8 cellular contexts compared by ENCODE assay signal in the genomic region with DNA sequence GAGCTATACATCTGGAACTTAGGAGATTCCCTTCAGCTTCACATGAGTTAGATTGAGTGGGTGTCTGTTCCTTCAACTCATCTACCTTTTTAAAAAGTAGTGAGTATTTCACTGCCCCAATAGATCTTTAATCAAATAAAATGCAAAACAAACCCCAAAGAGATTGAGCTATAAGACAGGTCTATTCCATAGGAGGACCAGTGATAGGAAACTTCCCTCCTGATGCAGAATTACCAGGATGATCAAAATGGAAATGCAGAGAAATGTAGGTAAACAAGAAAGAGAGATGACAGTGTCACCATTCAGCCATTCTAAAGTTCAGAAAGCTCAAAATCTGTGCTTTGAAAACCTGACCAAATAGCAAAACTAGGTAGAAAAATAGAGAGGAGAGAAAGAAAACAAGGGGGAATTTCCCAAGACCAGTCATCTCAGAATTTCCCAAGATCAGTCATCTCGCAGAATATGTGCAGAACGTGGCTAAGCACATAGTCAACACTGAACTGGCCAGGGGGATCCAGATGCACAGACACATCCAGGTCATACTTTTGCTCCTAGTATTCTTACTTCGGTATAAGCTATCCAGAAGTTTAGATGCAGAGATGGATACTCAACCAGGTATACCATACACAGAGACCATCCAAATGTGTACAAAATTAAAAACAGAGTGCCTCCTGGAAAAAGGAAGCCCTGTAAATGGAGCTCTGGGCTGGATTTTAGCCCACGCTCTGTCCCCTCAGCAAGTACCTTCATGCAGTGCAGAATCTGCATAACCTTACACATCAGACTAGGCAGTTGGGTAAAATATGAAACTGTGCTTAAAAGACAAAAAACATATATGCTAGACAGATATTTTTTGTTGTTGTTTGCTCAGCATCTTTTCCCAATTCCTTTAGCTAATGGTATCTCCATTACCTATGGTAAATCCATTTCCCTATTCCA. TPM values are rescaled to one million over a fixed set of nuclear protein-coding genes. Genes with fewer than 3 reads are reported as not detected.
DNase-seq lines count a peak whose midpoint lies in the region; ATAC-seq, FAIRE-seq and TF ChIP-seq lines count a peak whose summit lies in the region.

No MANE protein-coding gene starts in this region.

- TF ChIP-seq CTCF in MCF 10A (IDR thresholded peaks at IDR 0.05; ENCODE audit: unreplicated experiment) (no peak), breast epithelium (IDR thresholded peaks at IDR 0.05) (no peak), bronchial epithelial cell (IDR thresholded peaks at IDR 0.05; ENCODE audit: insufficient read depth, low read length, severe bottlenecking) (no peak)

- 43 to 44% methylated on average over 4 of the region's 4 CpGs for WGBS in aorta, 2 donors

- CTCF ChIA-PET in MCF 10A (lab: Yijun Ruan, JAX), result interaction anchor here (0.6 to 1.4 kb wide), 2 partner anchors 12 to 17 kb away, joined by 3 to 4 read pairs; no protein-coding TSS in a partner anchor

- H3K4me1 Mint-ChIP-seq in MCF 10A (ENCODE audit: insufficient read depth, unreplicated experiment), result peaks cover 7% of the 10 kb centered on the region

- FAIRE-seq in bronchial epithelial cell (lab: Jason Lieb, UNC), result no peak

- peak; percentile 46 for DNase-seq in MCF 10A (ENCODE audit: unreplicated experiment)
- DNase-seq in breast epithelium (ENCODE audit: low spot score in 2 of 2), result no peak
- peak; percentile 66 for DNase-seq in bronchial epithelial cell (ENCODE audit: low read depth)
- no peak for DNase-seq in aorta
- DNase-seq in SIG-M5 treated with dmso at 0.1 percent for 504 hours (lab: John Stamatoyannopoulos, UW; ENCODE audit: unreplicated experiment), result no peak
- no peak for DNase-seq in anterior cingulate cortex (lab: John Stamatoyannopoulos, UW)
- DNase-seq in NCI-H1417 (lab: John Stamatoyannopoulos, UW), result no peak

- no peaks in the 10 kb centered on the region for H3K36me3 Mint-ChIP-seq in MCF 10A (ENCODE audit: insufficient read depth, unreplicated experiment)

- H3K4me1 ChIP-seq in breast epithelium (no peaks in the 10 kb centered on the region), aorta (ENCODE audit: control insufficient read depth in 1 of 2, insufficient read depth in 2 of 2, low read length in 2 of 2) (peaks cover 0 to 7% of the 10 kb centered on the region in 2 donors)

- H3K36me3 ChIP-seq in breast epithelium (no peaks in the 10 kb centered on the region), bronchial epithelial cell (ENCODE audit: control insufficient read depth, insufficient read depth, low read length) (no peaks in the 10 kb centered on the region), aorta (ENCODE audit: control insufficient read depth in 1 of 2, insufficient read depth in 2 of 2, low read length in 1 of 2) (peaks cover 0 to 2% of the 10 kb centered on the region in 2 donors)

- intact Hi-C loops in MCF 10A (cut with micrococcal nuclease), result no loop called here
- intact Hi-C loops in breast epithelium (cut with DNase I; ENCODE audit: low total_unique reads), result no loop called here
- intact Hi-C loops in aorta (cut with DNase I), result no loop called here

- H3K27ac ChIP-seq in breast epithelium (no peak overlapping the region), aorta (ENCODE audit: low read depth in 1 of 2, low read length in 2 of 2) (peak overlapping the region in 1 of 2 donors; percentile 44)

- no peak overlapping the region for H3K4me3 Mint-ChIP-seq in MCF 10A (ENCODE audit: unreplicated experiment)

- POLR2A ChIA-PET in MCF 10A (lab: Yijun Ruan, JAX), result interaction anchor here (0.5 to 1.0 kb wide), 3 partner anchors 12 to 1101 kb away, joined by 3 to 4 read pairs (median 3); no protein-coding TSS in a partner anchor

- no peaks in the 10 kb centered on the region for H3K9me3 Mint-ChIP-seq in MCF 10A (ENCODE audit: unreplicated experiment)

- no peak overlapping the region for H3K27ac Mint-ChIP-seq in MCF 10A (ENCODE audit: low read depth, unreplicated experiment)

- no peak overlapping the region for H3K4me3 ChIP-seq in breast epithelium
- H3K4me3 ChIP-seq in bronchial epithelial cell (ENCODE audit: low read depth, low read length), result no peak overlapping the region
- no peak overlapping the region for H3K4me3 ChIP-seq in aorta (ENCODE audit: low read length in 2 of 2)

- H3K27me3 Mint-ChIP-seq in MCF 10A (ENCODE audit: insufficient read depth, unreplicated experiment), result no peaks in the 10 kb centered on the region

- no peaks in the 10 kb centered on the region for H3K9me3 ChIP-seq in breast epithelium
- H3K9me3 ChIP-seq in aorta (ENCODE audit: control insufficient read depth, low read length), result no peaks in the 10 kb centered on the region

- no peak for TF ChIP-seq POLR2A in breast epithelium (IDR thresholded peaks at IDR 0.05)

- H3K27me3 ChIP-seq in breast epithelium, result no peaks in the 10 kb centered on the region
- H3K27me3 ChIP-seq in bronchial epithelial cell (ENCODE audit: control insufficient read depth, insufficient read depth, low read length), result no peaks in the 10 kb centered on the region
- H3K27me3 ChIP-seq in aorta (ENCODE audit: control insufficient read depth in 1 of 2, insufficient read depth in 2 of 2, low read length in 1 of 2), result no peaks in the 10 kb centered on the region

- BruUV-seq in MCF 10A (replicated peaks; lab: Mats Ljungman, UMichigan), result no TSS peak

- ATAC-seq in HG03139 (IDR thresholded peaks at IDR 0.05; ENCODE audit: unreplicated experiment) (peak; percentile 86), aorta (ENCODE audit: low FRiP score) (peak; percentile 38)

RNA-seq across cellular contexts. Expression of gene SLC41A2, which starts 27.4 kb away (rescaled TPM):
- total RNA-seq in MCF 10A (2022), result 14.6 and 15.9 TPM in 2 replicates
- total RNA-seq in breast epithelium, result 10 to 100 TPM; 29.3 to 46.2 (median 41.9) TPM
- 1.5 and 2.4 TPM in 2 replicates for total RNA-seq in bronchial epithelial cell
- 100 to 1,000 TPM in 1 of 2 donors, 10 to 100 TPM in 1; 96.4 to 106 TPM for total RNA-seq in aorta
- polyA plus RNA-seq in aorta, result 10 to 100 TPM; 10.8 to 27.4 TPM

RNA-seq across cellular contexts. Expression of gene NOPCHAP1, which starts 55.5 kb away (rescaled TPM):
- total RNA-seq in MCF 10A (2022), result 17.4 and 33.3 TPM in 2 replicates
- total RNA-seq in breast epithelium, result 1 to 10 TPM; 5.3 to 9.8 (median 6.4) TPM
- total RNA-seq in bronchial epithelial cell, result 4.5 and 6.5 TPM in 2 replicates
- total RNA-seq in aorta, result 10 to 100 TPM in 1 of 2 donors, 1 to 10 TPM in 1; 9.5 to 12.9 TPM
- 10 to 100 TPM in 1 of 2 donors, 1 to 10 TPM in 1; 6.8 to 12.6 TPM for polyA plus RNA-seq in aorta

Comparison
In these comparisons a context has a peak if more than half of its experiments do, and no peak if none do; other contexts are left out.
1. DNase-seq: peak in MCF 10A (single experiment) and bronchial epithelial cell (single experiment); none in breast epithelium (0 of 2), aorta (0 of 2), SIG-M5 treated with dmso at 0.1 percent for 504 hours (single experiment), anterior cingulate cortex (0 of 58) and NCI-H1417 (0 of 3).